Comparison of ENCODE assay signal across 13 cellular contexts in genomic region chr5:112491257-112491656, GRCh38.
A peak's percentile ranks its signal among the peaks of the same experiment; 100 is the strongest.
DNase-seq lines count a peak whose midpoint lies in the region; ATAC-seq and TF ChIP-seq lines count a peak whose summit lies in the region.
"Had no signal": no experiment of that assay in that cellular context is flagged by ENCODE, and none has a peak within 500 bp of the region (broad histone marks: within the 10 kb centered on the region; RNA-seq: fewer than 3 reads in every experiment).

No MANE protein-coding gene starts in this region.

- H3F3A ChIP-seq in smooth muscle cell (ENCODE audit: low read depth): no peaks in the 10 kb centered on the region

- 65 to 71% methylated on average over 5 of the region's 5 CpGs for WGBS in esophagus squamous epithelium, 2 donors
- 72% methylated on average over 5 of the region's 5 CpGs for WGBS in smooth muscle cell (ENCODE audit: low lambda C conversion rate)

- H3K27ac ChIP-seq in esophagus squamous epithelium: no peak overlapping the region
- no peak overlapping the region for H3K27ac ChIP-seq in smooth muscle cell (ENCODE audit: low read depth)
- H3K27ac ChIP-seq: heart left ventricle, stomach had no signal

- H3K27me3 ChIP-seq in esophagus squamous epithelium (no peaks in the 10 kb centered on the region), smooth muscle cell (ENCODE audit: low read depth) (no peaks in the 10 kb centered on the region)
- H3K27me3 ChIP-seq: heart left ventricle, stomach had no signal

- H3K9me3 ChIP-seq in esophagus squamous epithelium: no peaks in the 10 kb centered on the region
- no peaks in the 10 kb centered on the region for H3K9me3 ChIP-seq in smooth muscle cell (replicated peaks; ENCODE audit: low read depth)
- H3K9me3 ChIP-seq: heart left ventricle, MG63, stomach had no signal

- TF ChIP-seq POLR2A in NB4 (IDR thresholded peaks at IDR 0.05; ENCODE audit: extremely low read depth, insufficient read length) (no peak), esophagus squamous epithelium (IDR thresholded peaks at IDR 0.05) (no peak)

- peak; percentile 47 for TF ChIP-seq CTCF in NB4 (IDR thresholded peaks at IDR 0.05; ENCODE audit: low read depth, low read length)
- TF ChIP-seq CTCF in esophagus squamous epithelium (IDR thresholded peaks at IDR 0.05): peak in 4 of 6 experiments; percentile 4 to 43 (median 21)
- TF ChIP-seq CTCF in smooth muscle cell (IDR thresholded peaks at IDR 0.05; ENCODE audit: borderline replicate concordance, insufficient read depth, poor library complexity, severe bottlenecking): peak; percentile 40

- no peak overlapping the region for H3K9ac ChIP-seq in smooth muscle cell (ENCODE audit: low read depth)

- no peak overlapping the region for H3K4me2 ChIP-seq in smooth muscle cell

- no peak for ATAC-seq in activated naive CD4-positive, alpha-beta T cell treated with anti-CD3 and anti-CD28 coated beads, Interleukin-2, amount 50 U/mL, for 72 hours
- no peak for ATAC-seq in GM18519 (IDR thresholded peaks at IDR 0.05; ENCODE audit: low FRiP score, unreplicated experiment)
- ATAC-seq: heart left ventricle, right cardiac atrium had no signal

- H3K27ac Mint-ChIP-seq in activated naive CD4-positive, alpha-beta T cell treated with anti-CD3 and anti-CD28 coated beads, Interleukin-2, amount 50 U/mL, for 72 hours: no peak overlapping the region
- H3K27ac Mint-ChIP-seq: activated naive CD8-positive, alpha-beta T cell treated with anti-CD3 and anti-CD28 coated beads for 36 hours had no signal

- H2AFZ ChIP-seq in smooth muscle cell (ENCODE audit: low read depth): no peak overlapping the region

- H3K36me3 ChIP-seq in esophagus squamous epithelium (no peaks in the 10 kb centered on the region), smooth muscle cell (ENCODE audit: low read depth) (no peaks in the 10 kb centered on the region)
- H3K36me3 ChIP-seq: heart left ventricle, MG63, stomach had no signal

- H4K20me1 ChIP-seq in smooth muscle cell (ENCODE audit: low read depth): no peaks in the 10 kb centered on the region

- H3K36me3 Mint-ChIP-seq in activated naive CD4-positive, alpha-beta T cell treated with anti-CD3 and anti-CD28 coated beads, Interleukin-2, amount 50 U/mL, for 72 hours: no peaks in the 10 kb centered on the region
- H3K36me3 Mint-ChIP-seq: activated naive CD8-positive, alpha-beta T cell treated with anti-CD3 and anti-CD28 coated beads for 36 hours had no signal

- intact Hi-C loops in esophagus squamous epithelium (cut with DNase I): no loop called here

- H3K4me1 ChIP-seq in esophagus squamous epithelium: peaks cover 0 to 3% (median 0%) of the 10 kb centered on the region in 3 donors
- H3K4me1 ChIP-seq in smooth muscle cell (ENCODE audit: low read depth): no peaks in the 10 kb centered on the region
- H3K4me1 ChIP-seq: heart left ventricle, stomach had no signal

- H3K9me3 Mint-ChIP-seq in activated naive CD4-positive, alpha-beta T cell treated with anti-CD3 and anti-CD28 coated beads, Interleukin-2, amount 50 U/mL, for 72 hours: no peaks in the 10 kb centered on the region
- H3K9me3 Mint-ChIP-seq: activated naive CD8-positive, alpha-beta T cell treated with anti-CD3 and anti-CD28 coated beads for 36 hours had no signal

- no peak overlapping the region for H3K4me3 ChIP-seq in NB4 (ENCODE audit: low read depth, low read length)
- H3K4me3 ChIP-seq in esophagus squamous epithelium: no peak overlapping the region
- H3K4me3 ChIP-seq in smooth muscle cell: no peak overlapping the region
- H3K4me3 ChIP-seq: heart left ventricle, MG63, stomach had no signal

- DNase-seq in SIG-M5 treated with dmso at 0.1 percent for 504 hours (lab: John Stamatoyannopoulos, UW; ENCODE audit: unreplicated experiment) (peak; percentile 36), SIG-M5 (lab: John Stamatoyannopoulos, UW) (no peak), NB4 (ENCODE audit: low read depth) (peak; percentile 21), esophagus squamous epithelium (lab: John Stamatoyannopoulos, UW) (no peak), smooth muscle cell (lab: John Stamatoyannopoulos, UW; ENCODE audit: unreplicated experiment) (no peak), globus pallidus (ENCODE audit: low spot score) (no peak)
- no peak for DNase-seq in activated naive CD4-positive, alpha-beta T cell treated with anti-CD3 and anti-CD28 coated beads, Interleukin-2, amount 50 U/mL, for 72 hours (ENCODE audit: low spot score in 2 of 2)
- DNase-seq: activated naive CD8-positive, alpha-beta T cell treated with anti-CD3 and anti-CD28 coated beads for 36 hours; heart left ventricle; MG63; right cardiac atrium; stomach had no signal

- H3K79me2 ChIP-seq in smooth muscle cell (ENCODE audit: low read depth): no peaks in the 10 kb centered on the region

Comparison
In these comparisons a context has a peak if more than half of its experiments do, and no peak if none do; other contexts are left out.
1. DNase-seq: peak in SIG-M5 treated with dmso at 0.1 percent for 504 hours (single experiment) and NB4 (single experiment); none in SIG-M5 (single experiment), esophagus squamous epithelium (single experiment), smooth muscle cell (single experiment), globus pallidus (single experiment) and activated naive CD4-positive, alpha-beta T cell treated with anti-CD3 and anti-CD28 coated beads, Interleukin-2, amount 50 U/mL, for 72 hours (0 of 2).
2. Peak in every context shown above with its lines, with median percentiles within 50 percentile points of each other: CTCF ChIP-seq.